In the genomic region with DNA sequence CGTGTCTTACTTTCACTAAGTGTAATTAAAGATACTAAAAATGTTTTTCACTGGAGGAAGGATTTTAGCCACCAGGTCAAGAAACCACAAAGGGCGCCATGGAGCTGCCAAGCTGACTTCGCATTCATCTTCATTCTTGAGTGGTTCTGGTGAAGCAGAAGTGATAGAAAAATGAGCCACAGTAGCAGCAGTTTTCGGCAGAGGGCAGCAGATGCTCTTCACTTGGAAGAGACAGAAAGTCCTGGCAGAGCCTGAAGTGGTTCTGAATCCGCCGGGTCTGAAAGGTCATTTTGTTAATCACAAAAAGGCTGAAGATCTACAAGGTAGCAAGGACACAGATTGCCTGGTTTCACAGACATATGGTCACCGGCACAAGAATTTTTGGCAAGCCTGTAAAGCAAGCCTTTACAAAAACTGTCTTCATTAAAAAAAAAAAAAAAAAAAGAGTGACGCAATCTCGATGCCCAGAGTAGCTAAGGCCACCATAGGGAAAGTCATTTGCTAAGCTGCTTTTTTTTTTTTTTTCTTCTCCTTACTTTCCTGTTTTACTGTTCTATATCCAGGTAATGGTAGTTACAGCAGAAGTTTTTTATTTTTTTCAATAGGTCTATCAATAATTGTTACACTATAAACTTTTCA, we compare ENCODE assay signal across 1 cellular context.
TF ChIP-seq lines count a peak whose summit lies in the region.

No MANE protein-coding gene starts in this region.

TF ChIP-seq in H1, 55 proteins besides CTCF, POLR2A, EP300 and RAD21:
- no peak for TF ChIP-seq BACH1 (IDR thresholded peaks at IDR 0.05; ENCODE audit: low read length)
- TF ChIP-seq CEBPB (IDR thresholded peaks at IDR 0.05; ENCODE audit: low read depth, low read length) = peak; percentile 84
TF ChIP-seq in H1: peak in this region for 1.
